9 cellular contexts compared by ENCODE assay signal in the genomic region with DNA sequence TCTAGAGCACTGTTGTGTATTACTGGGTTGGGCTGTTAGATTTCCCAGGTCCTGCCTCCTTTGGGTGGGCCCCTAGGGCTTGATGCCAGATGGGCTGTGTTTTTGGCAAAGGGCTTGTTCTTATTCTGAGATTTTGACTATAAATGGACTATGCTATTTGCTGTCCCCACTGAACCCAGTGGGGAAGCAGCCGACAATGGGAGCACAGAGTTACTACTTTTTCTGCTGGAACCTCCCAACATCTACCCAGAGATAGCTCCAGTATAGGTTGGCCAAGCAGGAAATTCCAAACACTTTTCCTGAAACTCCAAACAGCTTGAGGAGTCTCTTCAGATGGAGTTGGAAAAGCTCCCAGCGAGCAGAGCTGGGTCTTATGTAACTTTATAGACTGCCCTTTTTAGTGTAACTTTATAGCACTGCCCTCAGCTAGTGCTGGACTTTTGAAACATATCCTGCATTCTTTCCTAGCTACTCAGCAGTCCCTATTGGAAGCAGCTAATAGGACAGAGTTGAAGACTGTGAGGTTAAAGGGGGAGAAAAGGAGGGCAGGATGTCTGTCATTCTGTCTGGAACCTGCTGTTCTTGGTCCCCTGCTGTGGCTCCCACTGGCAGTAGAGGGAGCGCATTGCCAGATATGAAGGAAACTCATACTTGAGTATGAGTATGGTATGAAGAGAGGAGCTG. TPM values are rescaled to one million over a fixed set of nuclear protein-coding genes. Genes with fewer than 3 reads are reported as not detected.
DNase-seq lines count a peak whose midpoint lies in the region; ATAC-seq and TF ChIP-seq lines count a peak whose summit lies in the region.
"Had no signal": no experiment of that assay in that cellular context is flagged by ENCODE, and none has a peak within 500 bp of the region (broad histone marks: within the 10 kb centered on the region; RNA-seq: fewer than 3 reads in every experiment).

No MANE protein-coding gene starts in this region.

- CTCF ChIA-PET in AG04449 (lab: Yijun Ruan, JAX), result interaction anchor here (1.0 to 4.1 kb wide), 5 partner anchors 21 to 439 kb away, joined by 3 to 18 read pairs (median 4); partner anchors contain the start of gene RUSC2
- CTCF ChIA-PET in RWPE1 (lab: Yijun Ruan, JAX), result interaction anchor here (0.5 to 0.7 kb wide), 3 partner anchors 15 to 163 kb away, joined by 3 to 6 read pairs (median 3); partner anchors contain the start of gene CA9

- peak overlapping the region; percentile 82 for H3K27ac ChIP-seq in RWPE1

- peak; percentile 96 for ATAC-seq in omental fat pad (ENCODE audit: low FRiP score)
- no peak for ATAC-seq in HG02610 (IDR thresholded peaks at IDR 0.05; ENCODE audit: unreplicated experiment)
- no peak for ATAC-seq in GM21360 (IDR thresholded peaks at IDR 0.05; ENCODE audit: unreplicated experiment)
- no peak for ATAC-seq in GM18519 (IDR thresholded peaks at IDR 0.05; ENCODE audit: low FRiP score, unreplicated experiment)

- POLR2A ChIA-PET in AG04449 (lab: Yijun Ruan, JAX) (interaction anchor here (0.8 to 2.8 kb wide), 6 partner anchors 9 to 28 kb away, joined by 3 to 18 read pairs (median 8); partner anchors contain the start of gene RUSC2), RWPE1 (lab: Yijun Ruan, JAX; ENCODE audit: low non-redundant PET) (no interaction called here)

- DNase-seq in AG04449 (ENCODE audit: low read depth, low spot score) (peak; percentile 98), RWPE1 (ENCODE audit: low spot score) (peak; percentile 68), fibroblast of mammary gland (ENCODE audit: low read depth) (peak; percentile 95), omental fat pad (ENCODE audit: low spot score) (no peak), NCI-H2107 (lab: John Stamatoyannopoulos, UW) (no peak)
- DNase-seq: CD8-positive, alpha-beta memory T cell had no signal

- TF ChIP-seq CTCF in AG04449 (IDR thresholded peaks at IDR 0.05; ENCODE audit: insufficient read depth, low read length, missing control alignments) (peak; percentile 42), RWPE1 (conservative IDR thresholded peaks at IDR 0.05; ENCODE audit: low read depth) (no peak; the same call in 1 of the 2 replicates), fibroblast of mammary gland (conservative IDR thresholded peaks at IDR 0.05; ENCODE audit: control insufficient read depth, insufficient read depth, low read depth, low read length) (peak; percentile 31), omental fat pad (IDR thresholded peaks at IDR 0.05) (no peak)

- H3K4me3 ChIP-seq in AG04449 (ENCODE audit: low read depth, low read length), result no peak overlapping the region
- no peak overlapping the region for H3K4me3 ChIP-seq in fibroblast of mammary gland (ENCODE audit: control insufficient read depth, low read depth, low read length)

RNA-seq across cellular contexts. Expression of gene RUSC2, which starts 21.0 kb away (rescaled TPM):
- total RNA-seq in omental fat pad, result 10 to 100 TPM; 12.2 to 23.5 (median 21.1) TPM

Comparison
In these comparisons a context has a peak if more than half of its experiments do, and no peak if none do; other contexts are left out.
1. DNase-seq: peak in AG04449 (single experiment), RWPE1 (single experiment) and fibroblast of mammary gland (single experiment); none in omental fat pad (single experiment) and NCI-H2107 (single experiment).
2. CTCF ChIP-seq: peak in AG04449 (single experiment) and fibroblast of mammary gland (single experiment); none in RWPE1 (single experiment) and omental fat pad (0 of 3).